In the genomic region with DNA sequence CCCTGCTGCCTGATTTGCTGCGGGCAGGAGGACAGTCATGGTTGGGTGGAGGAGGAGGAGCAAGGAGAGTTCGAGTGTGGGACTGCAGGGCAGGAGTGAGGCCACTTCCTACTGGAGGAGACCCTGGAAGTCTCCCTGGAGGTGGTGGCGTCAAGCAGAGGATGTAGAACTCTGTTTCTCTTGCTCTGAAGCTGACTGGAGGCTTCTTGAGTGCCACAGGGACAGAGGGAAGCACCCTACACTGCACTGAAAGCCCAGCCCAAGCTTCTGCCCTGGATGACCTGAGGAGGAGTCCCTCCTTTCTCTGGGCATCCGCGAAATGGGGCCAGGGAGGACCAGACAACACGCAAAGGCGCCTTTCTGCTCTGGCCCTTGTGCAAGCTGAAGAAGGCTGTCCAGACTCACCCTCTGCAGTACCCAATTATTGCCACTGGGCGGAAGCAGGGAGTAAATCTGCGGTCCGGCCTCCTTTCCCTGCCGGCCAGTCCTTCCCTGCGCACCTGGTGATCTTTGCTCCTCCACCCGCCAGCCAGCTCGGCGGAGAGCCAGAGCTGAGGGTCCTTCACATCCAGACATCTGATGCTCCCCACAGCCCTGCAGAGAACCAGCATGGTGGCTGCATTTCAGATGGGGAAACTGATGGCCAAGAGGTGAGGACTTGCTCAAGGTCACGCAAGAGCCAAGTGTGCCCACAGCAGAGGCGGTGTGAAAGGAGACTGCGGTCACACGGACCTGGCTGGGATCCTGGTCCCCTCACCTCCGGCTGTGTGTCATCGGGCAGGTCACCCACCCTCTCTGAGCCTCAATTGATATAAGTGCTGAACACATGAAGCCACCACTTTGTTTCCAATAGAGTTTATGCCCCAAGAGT, we compare ENCODE assay signal across 7 cellular contexts.
DNase-seq lines count a peak whose midpoint lies in the region; ATAC-seq and TF ChIP-seq lines count a peak whose summit lies in the region.

No MANE protein-coding gene starts in this region.

- peak; percentile 78 for DNase-seq in G401 (ENCODE audit: low spot score)
- DNase-seq in RKO (ENCODE audit: low spot score) = peak; percentile 54
- DNase-seq in adipocyte (ENCODE audit: low read depth) = peak; percentile 81
- peak; percentile 54 to 79 (median 78) for DNase-seq in right cardiac atrium
- no peak for DNase-seq in retinal pigment epithelial cell (ENCODE audit: low read depth)

- 30% methylated on average over 21 of the region's 21 CpGs for WGBS in right cardiac atrium

- intact Hi-C loops in right cardiac atrium (cut with DNase I) = no loop called here

- H3K9ac ChIP-seq in adipocyte (ENCODE audit: low read length) = no peak overlapping the region

- H3K27ac ChIP-seq in right cardiac atrium (ENCODE audit: low read length) = no peak overlapping the region

- TF ChIP-seq CTCF in retinal pigment epithelial cell (conservative IDR thresholded peaks at IDR 0.05; ENCODE audit: low read depth, low read length) = peak; percentile 81

- in situ Hi-C loops in G401 (cut with HindIII; ENCODE audit: low sequenced_read_pairs) = no loop called here

- H3K27me3 ChIP-seq in adipocyte (replicated peaks; ENCODE audit: control insufficient read depth, insufficient read depth, low read length) (peaks cover 21% of the 10 kb centered on the region), right cardiac atrium (ENCODE audit: control insufficient read depth, insufficient read depth) (no peaks in the 10 kb centered on the region)

- no peaks in the 10 kb centered on the region for H3K4me1 ChIP-seq in adipocyte (ENCODE audit: control insufficient read depth, insufficient read depth, low read length)
- H3K4me1 ChIP-seq in right cardiac atrium (ENCODE audit: control insufficient read depth, insufficient read depth, low read length) = no peaks in the 10 kb centered on the region

- H3K9me3 ChIP-seq in adipocyte (ENCODE audit: control insufficient read depth, low read length) (no peaks in the 10 kb centered on the region), right cardiac atrium (ENCODE audit: control insufficient read depth, low read length) (no peaks in the 10 kb centered on the region)

- H3K4me3 ChIP-seq in adipocyte (ENCODE audit: low read length) (no peak overlapping the region), right cardiac atrium (ENCODE audit: low read length) (no peak overlapping the region), retinal pigment epithelial cell (ENCODE audit: low read length) (no peak overlapping the region)

- ATAC-seq in HG03354 (IDR thresholded peaks at IDR 0.05; ENCODE audit: poor library complexity, severe bottlenecking, unreplicated experiment) (peak; percentile 72), right cardiac atrium (peak; percentile 52 to 64), HG02610 (IDR thresholded peaks at IDR 0.05; ENCODE audit: unreplicated experiment) (no peak)

- H3K36me3 ChIP-seq in adipocyte (ENCODE audit: control insufficient read depth, insufficient read depth, low read length, severe bottlenecking) = no peaks in the 10 kb centered on the region
